Comparison of ENCODE assay signal across 8 cellular contexts in the genomic region with DNA sequence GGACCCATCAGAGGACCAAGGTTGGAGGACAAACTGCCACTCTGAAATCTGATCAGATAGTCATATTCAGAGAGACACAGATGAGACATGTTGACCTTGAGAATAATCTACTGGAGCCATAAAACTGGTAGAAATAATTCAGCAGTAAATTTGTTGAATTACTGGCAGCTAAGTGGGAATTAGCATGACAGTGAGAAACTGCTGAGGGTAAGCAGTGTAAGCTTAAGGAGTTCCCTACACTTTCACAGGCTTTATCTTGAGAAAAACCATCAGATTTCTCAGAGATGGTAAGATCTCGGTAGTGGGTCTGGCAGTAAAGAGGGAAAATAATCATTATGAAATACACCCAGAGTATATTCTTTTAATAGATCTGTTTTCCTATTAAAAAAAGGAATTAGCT.
"Had no signal": no experiment of that assay in that cellular context is flagged by ENCODE, and none has a peak within 500 bp of the region (broad histone marks: within the 10 kb centered on the region; RNA-seq: fewer than 3 reads in every experiment).

No MANE protein-coding gene starts in this region.

- H3K4me1 Mint-ChIP-seq: IgD-negative memory B cell had no signal

- DNase-seq: IMR-90, KBM-7, KG1 had no signal

- H3K4me2 ChIP-seq: KMS-11 had no signal

- ATAC-seq: HepG2, K562 had no signal

- H3K27me3 Mint-ChIP-seq: IgD-negative memory B cell had no signal

- H3K27ac Mint-ChIP-seq: IgD-negative memory B cell had no signal

- H3K9ac ChIP-seq: KMS-11 had no signal

- H3K4me3 Mint-ChIP-seq: IgD-negative memory B cell had no signal

- H3K27ac ChIP-seq: HL-60, KMS-11 had no signal

- H3K4me3 ChIP-seq: K562 had no signal

- H3K36me3 Mint-ChIP-seq: IgD-negative memory B cell had no signal
